18 cellular contexts compared by ENCODE assay signal in genomic region chr18:22199005-22199404, GRCh38. TPM values are rescaled to one million over a fixed set of nuclear protein-coding genes. Genes with fewer than 3 reads are reported as not detected.
DNase-seq lines count a peak whose midpoint lies in the region; ATAC-seq, FAIRE-seq and TF ChIP-seq lines count a peak whose summit lies in the region.
"Had no signal": no experiment of that assay in that cellular context is flagged by ENCODE, and none has a peak within 500 bp of the region (broad histone marks: within the 10 kb centered on the region; RNA-seq: fewer than 3 reads in every experiment).

No MANE protein-coding gene starts in this region.

- H3K4me1 Mint-ChIP-seq in Caco-2 (ENCODE audit: low read depth, unreplicated experiment) (peaks cover 65% of the 10 kb centered on the region), endodermal cell (peaks cover 65% of the 10 kb centered on the region)

- no peak for ATAC-seq in SK-N-SH treated with all-trans-retinoic acid at 6 μM for 48 hours
- no peak for ATAC-seq in HG03280 (IDR thresholded peaks at IDR 0.05; ENCODE audit: unreplicated experiment)
- ATAC-seq: Panc1 had no signal

- peaks cover 100% of the 10 kb centered on the region for H3K36me3 Mint-ChIP-seq in Caco-2 (ENCODE audit: insufficient read depth, unreplicated experiment)
- peaks cover 76% of the 10 kb centered on the region for H3K36me3 Mint-ChIP-seq in endodermal cell (ENCODE audit: low read depth)

- CTCF ChIA-PET in Caco-2 (lab: Charles Lee): no interaction called here

- peaks cover 1% of the 10 kb centered on the region for H3K36me3 ChIP-seq in Caco-2 (ENCODE audit: control insufficient read depth, insufficient read depth, low read length)
- H3K36me3 ChIP-seq in endodermal cell (ENCODE audit: control insufficient read depth, insufficient read depth, low read length): peaks cover 93% of the 10 kb centered on the region
- H3K36me3 ChIP-seq in right atrium auricular region: peaks cover 26% of the 10 kb centered on the region
- H3K36me3 ChIP-seq in small intestine (ENCODE audit: control insufficient read depth in 2 of 2, insufficient read depth in 2 of 2, low read length in 2 of 2): peaks cover 0 to 10% of the 10 kb centered on the region in 2 donors

- no peak overlapping the region for H3K27ac ChIP-seq in endodermal cell (ENCODE audit: low read depth, low read length)
- peak overlapping the region; percentile 89 to 100 for H3K27ac ChIP-seq in right atrium auricular region
- peak overlapping the region; percentile 32 to 34 for H3K27ac ChIP-seq in small intestine (ENCODE audit: low read depth in 1 of 2, low read length in 1 of 2)

- H3K4me1 ChIP-seq in Caco-2 (peaks cover 25% of the 10 kb centered on the region), endodermal cell (ENCODE audit: control insufficient read depth, insufficient read depth, low read length) (peaks cover 7% of the 10 kb centered on the region), right atrium auricular region (peaks cover 0 to 93% of the 10 kb centered on the region in 2 donors), small intestine (ENCODE audit: control insufficient read depth in 2 of 2, insufficient read depth in 1 of 2, low read depth in 1 of 2, low read length in 1 of 2) (peaks cover 0 to 2% of the 10 kb centered on the region in 2 donors)

- peak overlapping the region; percentile 71 for H3K27ac Mint-ChIP-seq in Caco-2 (ENCODE audit: unreplicated experiment)
- H3K27ac Mint-ChIP-seq in endodermal cell: no peak overlapping the region

- no peak for FAIRE-seq in small intestine (lab: Jason Lieb, UNC)
- FAIRE-seq: A204.1, H54 had no signal

- 83 to 91% methylated on average over 1 to 6 of the region's 6 CpGs for WGBS in endodermal cell (ENCODE audit: insufficient coverage in 1 of 2, insufficient read length in 1 of 2), 2 experiments
- 38 to 45% (median 41%) methylated on average over 6 of the region's 6 CpGs for WGBS in small intestine, 3 donors

- POLR2A ChIA-PET in Caco-2 (lab: Charles Lee): no interaction called here

- no peaks in the 10 kb centered on the region for H3K27me3 ChIP-seq in Caco-2 (replicated peaks; ENCODE audit: control insufficient read depth, insufficient read depth, low read length)
- no peaks in the 10 kb centered on the region for H3K27me3 ChIP-seq in endodermal cell (ENCODE audit: control insufficient read depth, insufficient read depth, low read length, poor library complexity, severe bottlenecking)
- H3K27me3 ChIP-seq in right atrium auricular region: no peaks in the 10 kb centered on the region
- H3K27me3 ChIP-seq in small intestine (ENCODE audit: control insufficient read depth in 2 of 2, insufficient read depth in 2 of 2, low read length in 2 of 2): no peaks in the 10 kb centered on the region

- H3K9me3 ChIP-seq in Caco-2 (no peaks in the 10 kb centered on the region), endodermal cell (ENCODE audit: control insufficient read depth, low read length) (no peaks in the 10 kb centered on the region), right atrium auricular region (no peaks in the 10 kb centered on the region), small intestine (ENCODE audit: control insufficient read depth, low read depth) (no peaks in the 10 kb centered on the region)

- H3K4me3 ChIP-seq in Caco-2 (ENCODE audit: low read depth, low read length) (no peak overlapping the region), endodermal cell (ENCODE audit: low read length) (no peak overlapping the region), right atrium auricular region (no peak overlapping the region), small intestine (ENCODE audit: low read depth in 1 of 2, low read length in 2 of 2) (no peak overlapping the region)

- no TSS peak for BruUV-seq in Caco-2 (replicated peaks; lab: Mats Ljungman, UMichigan)

- H3K9me3 Mint-ChIP-seq in Caco-2 (ENCODE audit: unreplicated experiment) (no peaks in the 10 kb centered on the region), endodermal cell (no peaks in the 10 kb centered on the region)

- TF ChIP-seq CTCF in Caco-2 (IDR thresholded peaks at IDR 0.05; ENCODE audit: insufficient read depth in 1 of 2, low read depth in 1 of 2, low read length in 1 of 2, severe bottlenecking in 1 of 2, unreplicated experiment in 1 of 2): no peak
- no peak for TF ChIP-seq CTCF in endodermal cell (conservative IDR thresholded peaks at IDR 0.05)
- TF ChIP-seq CTCF in right atrium auricular region (IDR thresholded peaks at IDR 0.05): no peak

- peak overlapping the region; percentile 2 for H3K9ac ChIP-seq in endodermal cell (ENCODE audit: extremely low read depth, low read length, poor library complexity, severe bottlenecking)

- H3K27me3 Mint-ChIP-seq in Caco-2 (ENCODE audit: insufficient read depth, unreplicated experiment) (no peaks in the 10 kb centered on the region), endodermal cell (ENCODE audit: insufficient read depth) (peaks cover 3% of the 10 kb centered on the region)

- H3K4me3 Mint-ChIP-seq in Caco-2 (ENCODE audit: unreplicated experiment) (no peak overlapping the region), endodermal cell (no peak overlapping the region)

- intact Hi-C loops in Caco-2 (cut with micrococcal nuclease; ENCODE audit: unreplicated experiment): no loop called here

- no peak for DNase-seq in Caco-2
- DNase-seq in endodermal cell: no peak
- no peak for DNase-seq in right atrium auricular region (ENCODE audit: low spot score)
- DNase-seq in small intestine: no peak
- DNase-seq in NCI-H2171 (lab: John Stamatoyannopoulos, UW): no peak
- no peak for DNase-seq in 8988T
- DNase-seq: C1 segment of cervical spinal cord, MM.1S, NCI-H1105, NCI-H187, NCI-H2171 treated with DMSO at 0.1 percent for 48 hours, NCI-H82, SHP77 treated with DMSO at 0.1 percent for 48 hours had no signal

TF ChIP-seq in SK-N-SH treated with all-trans-retinoic acid at 6 μM for 48 hours, 23 proteins besides CTCF, POLR2A, EP300 and RAD21:
- TF ChIP-seq PPARA (CRISPR knock-in tag; IDR thresholded peaks at IDR 0.05; ENCODE audit: borderline replicate concordance) (no peak), BACH2 (CRISPR knock-in tag; IDR thresholded peaks at IDR 0.05; ENCODE audit: borderline replicate concordance) (no peak), ZC3H10 (CRISPR knock-in tag; IDR thresholded peaks at IDR 0.05) (no peak), ISL1 (CRISPR knock-in tag; IDR thresholded peaks at IDR 0.05) (no peak), CSDC2 (CRISPR knock-in tag; IDR thresholded peaks at IDR 0.05) (no peak), ZNF565 (CRISPR knock-in tag; conservative IDR thresholded peaks at IDR 0.05; ENCODE audit: low read depth) (no peak), ZNF8 (CRISPR knock-in tag; IDR thresholded peaks at IDR 0.05) (no peak), ZFP30 (CRISPR knock-in tag; IDR thresholded peaks at IDR 0.05) (no peak), ZNF70 (CRISPR knock-in tag; IDR thresholded peaks at IDR 0.05) (no peak), ESRRG (CRISPR knock-in tag; IDR thresholded peaks at IDR 0.05) (no peak), RARB (CRISPR knock-in tag; IDR thresholded peaks at IDR 0.05) (no peak)

RNA-seq across cellular contexts. Expression of gene GATA6, which starts 29.6 kb away (rescaled TPM):
- 124 and 136 TPM in 2 replicates for total RNA-seq in Caco-2 (2022)
- 100 to 1,000 TPM; 106 to 158 TPM for total RNA-seq in endodermal cell
- 30.0 TPM for polyA plus RNA-seq in endodermal cell (2013, experiment 1 of 2)
- 39.3 TPM for polyA plus RNA-seq in endodermal cell (2013, experiment 2 of 2)
- 10 to 100 TPM; 88.7 to 95.5 TPM for total RNA-seq in right atrium auricular region
- polyA plus RNA-seq in small intestine: 10 to 100 TPM; 25.9 to 36.9 (median 27.8) TPM
